In genomic region chr7:91537260-91538152, GRCh38 we compare ENCODE assay signal across 19 cellular contexts.
DNase-seq lines count a peak whose midpoint lies in the region; ATAC-seq and TF ChIP-seq lines count a peak whose summit lies in the region.
"Had no signal": no experiment of that assay in that cellular context is flagged by ENCODE, and none has a peak within 500 bp of the region (broad histone marks: within the 10 kb centered on the region; RNA-seq: fewer than 3 reads in every experiment).

No MANE protein-coding gene starts in this region.

- peak; percentile 7 for DNase-seq in H7
- peak; percentile 32 for DNase-seq in NCI-H146 treated with DMSO at 0.1 percent for 48 hours (lab: John Stamatoyannopoulos, UW; ENCODE audit: unreplicated experiment)
- DNase-seq in WTC11 (ENCODE audit: low spot score) = no peak
- DNase-seq in retina = peak; percentile 24
- DNase-seq in HFFc6 = no peak
- no peak for DNase-seq in NCI-H1105 treated with DMSO at 0.1 percent for 48 hours (lab: John Stamatoyannopoulos, UW)
- DNase-seq: ACHN; CD4-positive, alpha-beta T cell; DND-41; GDM1; MG63; NCI-H1105; NCI-H1930; NCI-H510A treated with DMSO at 0.1 percent for 48 hours; NK-92 treated with Interleukin-12 subunit alpha and Interleukin-12 subunit beta, amount 100 ng/mL, for 24 hours; PC-3 had no signal

- POLR2A ChIA-PET in WTC11 (lab: Charles Lee) = no interaction called here

- H3K27me3 ChIP-seq in H7 (ENCODE audit: control insufficient read depth, insufficient read depth, low read length) = no peaks in the 10 kb centered on the region
- H3K27me3 ChIP-seq: MG63 had no signal

- TF ChIP-seq CTCF in WTC11 (IDR thresholded peaks at IDR 0.05) (no peak), HFFc6 (IDR thresholded peaks at IDR 0.05) (no peak)

- no peak overlapping the region; the same call in 1 of the 2 replicates for H3K27ac Mint-ChIP-seq in WTC11
- no peak overlapping the region for H3K27ac Mint-ChIP-seq in HFFc6
- H3K27ac Mint-ChIP-seq: B cell; CD4-positive, alpha-beta T cell had no signal

- CTCF ChIA-PET in WTC11 (lab: Charles Lee) = no interaction called here

- H3K4me3 Mint-ChIP-seq in WTC11 (no peak overlapping the region), HFFc6 (no peak overlapping the region)
- H3K4me3 Mint-ChIP-seq: B cell; CD4-positive, alpha-beta T cell had no signal

- H3K9me3 Mint-ChIP-seq in WTC11 (peaks cover 6% of the 10 kb centered on the region), HFFc6 (no peaks in the 10 kb centered on the region)

- no peaks in the 10 kb centered on the region for H3K36me3 ChIP-seq in H7 (replicated peaks; ENCODE audit: control insufficient read depth, insufficient read depth, low read length)
- H3K36me3 ChIP-seq: MG63 had no signal

- H3K27me3 Mint-ChIP-seq in WTC11 (ENCODE audit: low read depth) (no peaks in the 10 kb centered on the region), HFFc6 (ENCODE audit: insufficient read depth) (peaks cover 6% of the 10 kb centered on the region; the same call in 1 of the 2 replicates)
- H3K27me3 Mint-ChIP-seq: CD4-positive, alpha-beta T cell had no signal

- H3K4me3 ChIP-seq in H7 (ENCODE audit: insufficient read depth, low read depth, low read length) = no peak overlapping the region
- H3K4me3 ChIP-seq: MG63 had no signal

- H3K36me3 Mint-ChIP-seq in WTC11 (no peaks in the 10 kb centered on the region), HFFc6 (ENCODE audit: low read depth) (no peaks in the 10 kb centered on the region)

- peaks cover 14% of the 10 kb centered on the region for H3K4me1 Mint-ChIP-seq in WTC11
- no peaks in the 10 kb centered on the region for H3K4me1 Mint-ChIP-seq in HFFc6 (ENCODE audit: low read depth)
- H3K4me1 Mint-ChIP-seq: B cell had no signal

- ATAC-seq in WTC11 (peak; percentile 79), HG02610 (IDR thresholded peaks at IDR 0.05; ENCODE audit: unreplicated experiment) (no peak)
- ATAC-seq: HepG2, PC-3 had no signal

TF ChIP-seq in WTC11, 78 proteins besides CTCF, POLR2A, EP300 and RAD21 (continues in another document):
- no peak for TF ChIP-seq ZNF532 (CRISPR knock-in tag; IDR thresholded peaks at IDR 0.05; ENCODE audit: borderline replicate concordance)
- no peak for TF ChIP-seq ZBTB43 (CRISPR knock-in tag; IDR thresholded peaks at IDR 0.05)
- TF ChIP-seq ESRRA (CRISPR knock-in tag; IDR thresholded peaks at IDR 0.05; ENCODE audit: borderline replicate concordance) = no peak
- TF ChIP-seq TEAD4 (CRISPR knock-in tag; IDR thresholded peaks at IDR 0.05) = no peak
- no peak for TF ChIP-seq KAT7 (CRISPR knock-in tag; IDR thresholded peaks at IDR 0.05; ENCODE audit: borderline replicate concordance)
- TF ChIP-seq ELF4 (CRISPR knock-in tag; IDR thresholded peaks at IDR 0.05; ENCODE audit: low read depth) = no peak
- TF ChIP-seq TP53 (CRISPR knock-in tag; IDR thresholded peaks at IDR 0.05) = no peak
- TF ChIP-seq ARID4B (CRISPR knock-in tag; IDR thresholded peaks at IDR 0.05; ENCODE audit: borderline replicate concordance) = no peak
- TF ChIP-seq SOX15 (CRISPR knock-in tag; IDR thresholded peaks at IDR 0.05) = no peak
- TF ChIP-seq ZNF425 (CRISPR knock-in tag; conservative IDR thresholded peaks at IDR 0.05) = no peak

Comparison
In these comparisons a context has a peak if more than half of its experiments do, and no peak if none do; other contexts are left out.
1. DNase-seq: peak in H7 (single experiment), NCI-H146 treated with DMSO at 0.1 percent for 48 hours (single experiment) and retina (single experiment); none in WTC11 (single experiment), HFFc6 (single experiment) and NCI-H1105 treated with DMSO at 0.1 percent for 48 hours (single experiment).